Comparison of ENCODE assay signal across 8 cellular contexts in genomic region chr9:93097496-93098205, GRCh38. TPM values are rescaled to one million over a fixed set of nuclear protein-coding genes. Genes with fewer than 3 reads are reported as not detected.
A peak's percentile ranks its signal among the peaks of the same experiment; 100 is the strongest.
DNase-seq lines count a peak whose midpoint lies in the region; ATAC-seq and TF ChIP-seq lines count a peak whose summit lies in the region.

No MANE protein-coding gene starts in this region.

- no peaks in the 10 kb centered on the region for H3K36me3 ChIP-seq in mucosa of stomach (ENCODE audit: control insufficient read depth, insufficient read depth, low read length)
- H3K36me3 ChIP-seq in urinary bladder (ENCODE audit: insufficient read depth) = no peaks in the 10 kb centered on the region

- peaks cover 3% of the 10 kb centered on the region for H3K36me3 Mint-ChIP-seq in chondrocyte (ENCODE audit: low read depth)

- ATAC-seq in Right ventricle myocardium inferior (no peak), left ventricle myocardium superior (no peak), HG03354 (IDR thresholded peaks at IDR 0.05; ENCODE audit: poor library complexity, severe bottlenecking, unreplicated experiment) (no peak), HG02885 (IDR thresholded peaks at IDR 0.05; ENCODE audit: poor library complexity, unreplicated experiment) (no peak)

- no peaks in the 10 kb centered on the region for H3K9me3 Mint-ChIP-seq in chondrocyte (ENCODE audit: low read depth)

- H3K9me3 ChIP-seq in mucosa of stomach (ENCODE audit: control insufficient read depth, low read length) = no peaks in the 10 kb centered on the region

- 89% methylated on average over 11 of the region's 11 CpGs for WGBS in urinary bladder

- DNase-seq in Right ventricle myocardium inferior (ENCODE audit: missing footprints) (peak; percentile 63), left ventricle myocardium superior (no peak), chondrocyte (ENCODE audit: low spot score) (peak; percentile 77), AG08396 (ENCODE audit: low spot score) (no peak)

- H3K27ac ChIP-seq in urinary bladder (ENCODE audit: low read depth) = peak overlapping the region; percentile 0

- no peaks in the 10 kb centered on the region for H3K27me3 ChIP-seq in mucosa of stomach (ENCODE audit: control insufficient read depth, insufficient read depth, low read length)

- intact Hi-C loops in Right ventricle myocardium inferior (cut with DNase I) (loop anchor here (2.0 to 5.0 kb wide), 2 partner anchors 35 to 355 kb away; partner anchors contain the start of genes FAM120AOS and NINJ1), left ventricle myocardium superior (cut with micrococcal nuclease) (no loop called here)

- H3K4me1 Mint-ChIP-seq in chondrocyte (ENCODE audit: low read depth) = peaks cover 45% of the 10 kb centered on the region

- H3K4me1 ChIP-seq in mucosa of stomach (ENCODE audit: control insufficient read depth, insufficient read depth, low read length) (peaks cover 52% of the 10 kb centered on the region), urinary bladder (ENCODE audit: insufficient read depth) (no peaks in the 10 kb centered on the region)

- H3K27ac Mint-ChIP-seq in chondrocyte (ENCODE audit: unreplicated experiment) = peak overlapping the region; percentile 95

- H3K4me3 Mint-ChIP-seq in chondrocyte (ENCODE audit: unreplicated experiment) = peak overlapping the region; percentile 82

- peak overlapping the region; percentile 79 for H3K9ac ChIP-seq in mucosa of stomach (ENCODE audit: low read length)

- peak overlapping the region; percentile 74 for H3K4me3 ChIP-seq in mucosa of stomach (ENCODE audit: low read length)
- no peak overlapping the region for H3K4me3 ChIP-seq in urinary bladder (ENCODE audit: low read depth, low read length)

- TF ChIP-seq CTCF in chondrocyte (IDR thresholded peaks at IDR 0.05) = no peak

- H3K27me3 Mint-ChIP-seq in chondrocyte (ENCODE audit: low read depth) = no peaks in the 10 kb centered on the region

RNA-seq across cellular contexts. Expression of gene CARD19, which starts 1.6 kb away (rescaled TPM):
- total RNA-seq in Right ventricle myocardium inferior = 27.1 TPM
- total RNA-seq in left ventricle myocardium superior = 22.4 TPM
- 28.3 to 41.7 TPM (median 40.5 TPM) in 3 replicates for total RNA-seq in chondrocyte
- 14.8 TPM for total RNA-seq in urinary bladder
- polyA plus RNA-seq in urinary bladder = 77.0 TPM

RNA-seq across cellular contexts. Expression of gene NINJ1, which starts 36.4 kb away (rescaled TPM):
- total RNA-seq in Right ventricle myocardium inferior (55.5 TPM), left ventricle myocardium superior (46.8 TPM), chondrocyte (31.5 to 35.4 TPM (median 33.6 TPM) in 3 replicates), urinary bladder (13.2 TPM)
- 48.2 TPM for polyA plus RNA-seq in urinary bladder

RNA-seq across cellular contexts. Expression of gene SUSD3, which starts 39.1 kb away (rescaled TPM):
- 1.7 TPM for total RNA-seq in Right ventricle myocardium inferior
- 0.87 TPM for total RNA-seq in left ventricle myocardium superior
- not detected in 3 replicates for total RNA-seq in chondrocyte
- 1.5 TPM for total RNA-seq in urinary bladder
- polyA plus RNA-seq in urinary bladder = 1.9 TPM

Comparison
In these comparisons a context has a peak if more than half of its experiments do, and no peak if none do; other contexts are left out.
1. DNase-seq: peak in Right ventricle myocardium inferior (single experiment) and chondrocyte (single experiment); none in left ventricle myocardium superior (single experiment) and AG08396 (single experiment).